ENCODE assay signal across 8 cellular contexts in genomic region chr1:175373786-175374623, GRCh38.
A peak's percentile ranks its signal among the peaks of the same experiment; 100 is the strongest.
DNase-seq lines count a peak whose midpoint lies in the region; ATAC-seq, FAIRE-seq and TF ChIP-seq lines count a peak whose summit lies in the region.

No MANE protein-coding gene starts in this region.

- H3K27me3 ChIP-seq in CD8-positive, alpha-beta T cell (ENCODE audit: insufficient read depth, low read length): no peaks in the 10 kb centered on the region
- H3K27me3 ChIP-seq in K562 (ENCODE audit: control insufficient read depth in 2 of 2, insufficient read depth in 2 of 2, low read length in 2 of 2) (peaks cover 6 to 13% of the 10 kb centered on the region in 2 experiments), kidney epithelial cell (ENCODE audit: control insufficient read depth, insufficient read depth, low read length) (no peaks in the 10 kb centered on the region), upper lobe of left lung (no peaks in the 10 kb centered on the region)

- H3K9ac ChIP-seq in K562 (ENCODE audit: insufficient read depth in 1 of 2, low read depth in 2 of 2, low read length in 2 of 2): 0 out of 4 replicates have a peak overlapping the region, but pooled peaks of 1 of the 2 experiments have one; percentile 11

- no peak overlapping the region for H3K27ac Mint-ChIP-seq in CD8-positive, alpha-beta T cell

- H3K4me3 ChIP-seq in CD8-positive, alpha-beta T cell (ENCODE audit: low read depth, low read length): no peak overlapping the region
- H3K4me3 ChIP-seq in K562: no peak overlapping the region
- no peak overlapping the region for H3K4me3 ChIP-seq in kidney epithelial cell (ENCODE audit: low read depth, low read length)
- H3K4me3 ChIP-seq in upper lobe of left lung: no peak overlapping the region

- peak overlapping the region; percentile 35 for H2AFZ ChIP-seq in K562 (ENCODE audit: low read depth, low read length)

- CTCF ChIA-PET in CD8-positive, alpha-beta T cell (lab: Charles Lee): interaction anchor here (0.9 to 1.5 kb wide), 3 partner anchors 9 to 19 kb away, joined by 4 to 6 read pairs (median 5); no protein-coding TSS in a partner anchor
- CTCF ChIA-PET in K562 (lab: Yijun Ruan, JAX; ENCODE audit: low intra/inter-chr PET ratio): interaction anchor here (0.6 to 2.4 kb wide), 3 partner anchors 700 to 1506 kb away, joined by 3 to 12 read pairs (median 4); no protein-coding TSS in a partner anchor

- no peaks in the 10 kb centered on the region for H3K36me3 ChIP-seq in CD8-positive, alpha-beta T cell (ENCODE audit: insufficient read depth, low read length)
- H3K36me3 ChIP-seq in K562 (ENCODE audit: control insufficient read depth, insufficient read depth, low read length) (no peaks in the 10 kb centered on the region), kidney epithelial cell (ENCODE audit: control insufficient read depth, insufficient read depth, low read length) (no peaks in the 10 kb centered on the region), upper lobe of left lung (no peaks in the 10 kb centered on the region)

- intact Hi-C loops in CD8-positive, alpha-beta T cell (cut with DNase I, micrococcal nuclease): no loop called here
- intact Hi-C loops in K562 (cut with micrococcal nuclease): loop anchor here (5.0 kb wide), 3 partner anchors 222 to 448 kb away; no protein-coding TSS in a partner anchor

- H3K4me2 ChIP-seq in K562 (ENCODE audit: insufficient read depth, low read length): no peak overlapping the region

- DNase-seq in CD8-positive, alpha-beta T cell: no peak
- DNase-seq in NCI-H1092 treated with DMSO at 0.1 percent for 48 hours (lab: John Stamatoyannopoulos, UW) (peak; percentile 13), K562 (ENCODE audit: extremely low read depth in 1 of 4, low spot score in 3 of 4) (peak; percentile 66 to 81 (median 76)), kidney epithelial cell (ENCODE audit: low read depth) (no peak), upper lobe of left lung (peak in 1 of 2 donors; percentile 20)

- in situ Hi-C loops in K562 (cut with MboI): no loop called here

- ATAC-seq in CD8-positive, alpha-beta T cell: no peak
- ATAC-seq in GM18505 (IDR thresholded peaks at IDR 0.05; ENCODE audit: unreplicated experiment): peak; percentile 71
- peak; percentile 96 for ATAC-seq in K562
- peak; percentile 52 for ATAC-seq in upper lobe of left lung (ENCODE audit: low FRiP score in 2 of 2)
- no peak for ATAC-seq in HG03460 (IDR thresholded peaks at IDR 0.05; ENCODE audit: unreplicated experiment)
- no peak for ATAC-seq in GM19397 (IDR thresholded peaks at IDR 0.05; ENCODE audit: unreplicated experiment)

- peak; percentile 82 for FAIRE-seq in K562 (lab: Jason Lieb, UNC)

- H3K4me1 Mint-ChIP-seq in CD8-positive, alpha-beta T cell (ENCODE audit: low read depth): no peaks in the 10 kb centered on the region

- H3K4me1 ChIP-seq in CD8-positive, alpha-beta T cell (ENCODE audit: insufficient read depth, low read length): no peaks in the 10 kb centered on the region
- no peaks in the 10 kb centered on the region for H3K4me1 ChIP-seq in K562 (replicated peaks in 1 of 2; ENCODE audit: control insufficient read depth in 2 of 2, insufficient read depth in 2 of 2, low read length in 2 of 2)
- no peaks in the 10 kb centered on the region for H3K4me1 ChIP-seq in upper lobe of left lung

- POLR2A ChIA-PET in CD8-positive, alpha-beta T cell (lab: Charles Lee): no interaction called here
- POLR2A ChIA-PET in K562 (lab: Yijun Ruan, JAX): interaction anchor here (0.6 to 0.7 kb wide), 2 partner anchors 18 to 1233 kb away, joined by 3 to 4 read pairs; no protein-coding TSS in a partner anchor

- H3K27ac ChIP-seq in CD8-positive, alpha-beta T cell (ENCODE audit: low read depth, low read length): no peak overlapping the region
- H3K27ac ChIP-seq in K562 (ENCODE audit: extremely low read depth, low read depth, low read length): no peak overlapping the region
- H3K27ac ChIP-seq in upper lobe of left lung: no peak overlapping the region

- no peaks in the 10 kb centered on the region for H3K36me3 Mint-ChIP-seq in CD8-positive, alpha-beta T cell

- BruUV-seq in K562 (replicated peaks; lab: Mats Ljungman, UMichigan): no TSS peak

- peak; percentile 85 to 87 for TF ChIP-seq RAD21 in K562 (CRISPR knock-in tag; conservative IDR thresholded peaks at IDR 0.05 in 1 of 2, IDR thresholded peaks at IDR 0.05 in 1 of 2)

- no peak overlapping the region for H3K4me3 Mint-ChIP-seq in CD8-positive, alpha-beta T cell

- no peaks in the 10 kb centered on the region for H3K9me3 ChIP-seq in CD8-positive, alpha-beta T cell (ENCODE audit: low read length)
- H3K9me3 ChIP-seq in K562 (replicated peaks; ENCODE audit: control insufficient read depth, insufficient read depth, low read depth, low read length) (no peaks in the 10 kb centered on the region), upper lobe of left lung (no peaks in the 10 kb centered on the region)

- H3K9me3 Mint-ChIP-seq in CD8-positive, alpha-beta T cell: no peaks in the 10 kb centered on the region

- TF ChIP-seq POLR2A in GM18505 (IDR thresholded peaks at IDR 0.05; ENCODE audit: borderline replicate concordance, extremely low read depth, insufficient read depth, insufficient read length): no peak
- no peak for TF ChIP-seq POLR2A in K562 (conservative IDR thresholded peaks at IDR 0.05)
- no peak for TF ChIP-seq POLR2A in upper lobe of left lung (IDR thresholded peaks at IDR 0.05)

- TF ChIP-seq CTCF in CD8-positive, alpha-beta T cell (IDR thresholded peaks at IDR 0.05): peak; percentile 21
- TF ChIP-seq CTCF in K562 (IDR thresholded peaks at IDR 0.05 in 2 of 3, conservative IDR thresholded peaks at IDR 0.05 in 1 of 3; ENCODE audit: insufficient read depth in 2 of 3, low read depth in 1 of 3, low read length in 3 of 3) (peak; percentile 76 to 92 (median 83)), kidney epithelial cell (IDR thresholded peaks at IDR 0.05; ENCODE audit: insufficient read depth, low read length, poor library complexity, severe bottlenecking) (peak; percentile 87), upper lobe of left lung (IDR thresholded peaks at IDR 0.05) (peak; percentile 9 to 56 (median 49))

- H3K79me2 ChIP-seq in K562 (ENCODE audit: control insufficient read depth, insufficient read depth, low read length): no peaks in the 10 kb centered on the region

- 4% methylated on average over 14 of the region's 14 CpGs for WGBS in K562 (ENCODE audit: insufficient coverage, low coverage, missing lambda C conversion rate)
- WGBS in upper lobe of left lung, 2 donors: 59 to 63% methylated on average over 9 to 12 of the region's 14 CpGs

- TF ChIP-seq EP300 in K562 (IDR thresholded peaks at IDR 0.05; ENCODE audit: low read length) (no peak), upper lobe of left lung (IDR thresholded peaks at IDR 0.05) (no peak)

- no peaks in the 10 kb centered on the region; the same call in 1 of the 2 replicates for H4K20me1 ChIP-seq in K562 (replicated peaks; ENCODE audit: control insufficient read depth, insufficient read depth, low read length)

- no peaks in the 10 kb centered on the region for H3K9me1 ChIP-seq in K562 (ENCODE audit: control insufficient read depth, insufficient read depth, low read length)

- H3K27me3 Mint-ChIP-seq in CD8-positive, alpha-beta T cell (ENCODE audit: low read depth): peaks cover 8% of the 10 kb centered on the region

TF ChIP-seq in K562, 482 proteins besides CTCF, POLR2A, EP300 and RAD21 (continues in another document):
- no peak for TF ChIP-seq SRSF3 (IDR thresholded peaks at IDR 0.05; ENCODE audit: insufficient read depth, low read length)
- TF ChIP-seq RBM17 (IDR thresholded peaks at IDR 0.05; ENCODE audit: borderline replicate concordance, low read depth, low read length): no peak
- TF ChIP-seq JUN (IDR thresholded peaks at IDR 0.05; ENCODE audit: borderline replicate concordance, low read depth, low read length): no peak
- no peak for TF ChIP-seq JUN (CRISPR knock-in tag; IDR thresholded peaks at IDR 0.05; ENCODE audit: borderline replicate concordance)
- peak; percentile 92 for TF ChIP-seq ZBTB7A (IDR thresholded peaks at IDR 0.05; ENCODE audit: borderline replicate concordance, control insufficient read depth, low read depth, low read length)
- TF ChIP-seq YY1 (IDR thresholded peaks at IDR 0.05; ENCODE audit: borderline replicate concordance in 1 of 3, control insufficient read depth in 1 of 3, extremely low read depth in 1 of 3, insufficient read depth in 3 of 3, insufficient read length in 1 of 3, insufficient replicate concordance in 2 of 3, low read depth in 1 of 3, low read length in 2 of 3): peak in 1 of 3 experiments; percentile 44
- TF ChIP-seq STAG1 (CRISPR knock-in tag; IDR thresholded peaks at IDR 0.05; ENCODE audit: borderline replicate concordance): peak; percentile 86; the same call in 1 of the 2 replicates
- TF ChIP-seq SMC3 (conservative IDR thresholded peaks at IDR 0.05; ENCODE audit: insufficient read depth, low read depth, low read length): peak; percentile 84
- peak; percentile 56; the same call in 1 of the 2 replicates for TF ChIP-seq ARID3B (CRISPR knock-in tag; IDR thresholded peaks at IDR 0.05; ENCODE audit: borderline replicate concordance)
- TF ChIP-seq PHB2 (IDR thresholded peaks at IDR 0.05; ENCODE audit: low read depth): no peak
- 0 out of 2 replicates have a peak, but pooled peaks have one; percentile 24 for TF ChIP-seq MCM3 (IDR thresholded peaks at IDR 0.05)
- TF ChIP-seq L3MBTL2 (IDR thresholded peaks at IDR 0.05): no peak
- TF ChIP-seq CC2D1A (IDR thresholded peaks at IDR 0.05): peak; percentile 67
- 0 out of 4 replicates have a peak, but pooled peaks of 1 of the 2 experiments have one; percentile 45 for TF ChIP-seq MAZ (CRISPR knock-in tag; conservative IDR thresholded peaks at IDR 0.05 in 1 of 2, IDR thresholded peaks at IDR 0.05 in 1 of 2)
- TF ChIP-seq MAX (CRISPR knock-in tag; IDR thresholded peaks at IDR 0.05): peak; percentile 11; the same call in 1 of the 2 replicates
- TF ChIP-seq RB1 (IDR thresholded peaks at IDR 0.05; ENCODE audit: low read depth): peak; percentile 43; the same call in 1 of the 2 replicates

Comparison
In these comparisons a context has a peak if more than half of its experiments do, and no peak if none do; other contexts are left out.
1. ATAC-seq: peak in GM18505 (single experiment), K562 (single experiment) and upper lobe of left lung (2 of 2); none in CD8-positive, alpha-beta T cell (single experiment), HG03460 (single experiment) and GM19397 (single experiment).
2. DNase-seq: peak in NCI-H1092 treated with DMSO at 0.1 percent for 48 hours (single experiment) and K562 (4 of 4); none in CD8-positive, alpha-beta T cell (0 of 7) and kidney epithelial cell (single experiment).
3. CTCF ChIP-seq: peak in every context shown above with its lines; median percentile 87 in kidney epithelial cell; 83 in K562; 49 in upper lobe of left lung; 21 in CD8-positive, alpha-beta T cell.